In genomic region chr12:101570022-101570421, GRCh38 we compare ENCODE assay signal across 8 cellular contexts. TPM values are rescaled to one million over a fixed set of nuclear protein-coding genes. Genes with fewer than 3 reads are reported as not detected.
DNase-seq lines count a peak whose midpoint lies in the region; ATAC-seq and TF ChIP-seq lines count a peak whose summit lies in the region.

No MANE protein-coding gene starts in this region.

- ATAC-seq in left lobe of liver (peak; percentile 75), HG02938 (IDR thresholded peaks at IDR 0.05; ENCODE audit: unreplicated experiment) (no peak)

- no peaks in the 10 kb centered on the region for H3K27me3 ChIP-seq in stomach

- DNase-seq in D341Med (ENCODE audit: low spot score) (peak; percentile 41), M059J (ENCODE audit: low read depth) (peak; percentile 35), astrocyte of the cerebellum (ENCODE audit: low read depth) (peak; percentile 19), left lobe of liver (ENCODE audit: low spot score) (no peak), stomach (no peak), T1000 (lab: John Stamatoyannopoulos, UW) (no peak)
- DNase-seq in activated naive CD4-positive, alpha-beta T cell treated with Interleukin-2 at 50 U/mL for 16 hours = no peak

- no peak overlapping the region for H3K27ac ChIP-seq in stomach

- H3K4me1 ChIP-seq in stomach = peaks cover 0 to 16% (median 7%) of the 10 kb centered on the region in 4 donors

- peak; percentile 41 for TF ChIP-seq CTCF in astrocyte of the cerebellum (IDR thresholded peaks at IDR 0.05; ENCODE audit: low read depth, low read length, missing control alignments)
- TF ChIP-seq CTCF in stomach (IDR thresholded peaks at IDR 0.05) = peak in 3 of 7 experiments; percentile 23 to 57 (median 40)

- H3K4me3 ChIP-seq in astrocyte of the cerebellum (ENCODE audit: low read depth, low read length) (no peak overlapping the region), stomach (no peak overlapping the region)

- in situ Hi-C loops in astrocyte of the cerebellum (cut with HindIII; ENCODE audit: low sequenced_read_pairs) = no loop called here

- no peaks in the 10 kb centered on the region for H3K9me3 ChIP-seq in stomach

- H3K36me3 ChIP-seq in stomach = no peaks in the 10 kb centered on the region

- TF ChIP-seq POLR2A in stomach (IDR thresholded peaks at IDR 0.05) = no peak

- no peak for TF ChIP-seq EP300 in stomach (IDR thresholded peaks at IDR 0.05)

- WGBS in stomach, 5 donors = 8 to 19% (median 14%) methylated on average over 3 of the region's 3 CpGs

- intact Hi-C loops in stomach (cut with DNase I; ENCODE audit: low total_unique reads) = no loop called here

RNA-seq across cellular contexts. Expression of gene MYBPC1, which starts 24.7 kb away (rescaled TPM):
- total RNA-seq in M059J (2014; rRNA removed; shearing (Covaris generic)) = not detected in 2 replicates
- total RNA-seq in left lobe of liver (not detected), stomach (1 to 10 TPM in 2 of 5 donors, under 1 TPM in 1, not detected in 2; 0.45 to 8.8 (median 6.6) TPM)
- polyA plus RNA-seq in stomach = 1 to 10 TPM in 2 of 3 donors, under 1 TPM in 1; 0.31 to 2.1 (median 1.4) TPM

Comparison
In these comparisons a context has a peak if more than half of its experiments do, and no peak if none do; other contexts are left out.
1. DNase-seq: peak in D341Med (single experiment), M059J (single experiment) and astrocyte of the cerebellum (single experiment); none in left lobe of liver (single experiment), stomach (single experiment), activated naive CD4-positive, alpha-beta T cell treated with Interleukin-2 at 50 U/mL for 16 hours (single experiment) and T1000 (single experiment).